Comparison of ENCODE assay signal across 9 cellular contexts in genomic region chr18:30971338-30971956, GRCh38.
DNase-seq lines count a peak whose midpoint lies in the region; ATAC-seq, FAIRE-seq and TF ChIP-seq lines count a peak whose summit lies in the region.
"Had no signal": no experiment of that assay in that cellular context is flagged by ENCODE, and none has a peak within 500 bp of the region (broad histone marks: within the 10 kb centered on the region; RNA-seq: fewer than 3 reads in every experiment).

No MANE protein-coding gene starts in this region.

- intact Hi-C loops in left ventricle myocardium inferior (cut with micrococcal nuclease) (no loop called here), left cardiac atrium (cut with DNase I) (loop anchor here in 1 of 2 donors (10.0 kb wide), 1 partner anchor 1097 kb away; no protein-coding TSS in a partner anchor)

- H3K27ac ChIP-seq in left ventricle myocardium inferior (replicated peaks) (no peak overlapping the region), H1 (ENCODE audit: low read depth, low read length) (no peak overlapping the region), parathyroid adenoma (no peak overlapping the region)

- no peak for FAIRE-seq in H1 (lab: Jason Lieb, UNC)

- H3K27me3 Mint-ChIP-seq in activated CD4-positive, alpha-beta T cell treated with anti-CD3 and anti-CD28 coated beads, Interleukin-2, amount 10 ng/mL, durations not matched to agents 7 days and 5 days: no peaks in the 10 kb centered on the region
- H3K27me3 Mint-ChIP-seq: activated naive CD8-positive, alpha-beta T cell treated with anti-CD3 and anti-CD28 coated beads, Interleukin-2, amount 10 ng/mL, durations not matched to agents 7 days and 5 days had no signal

- H2BK5ac ChIP-seq in H1 (ENCODE audit: low read depth, low read length): no peak overlapping the region

- no peak overlapping the region for H2AFZ ChIP-seq in H1 (ENCODE audit: low read length)
- no peak overlapping the region for H2AFZ ChIP-seq in parathyroid adenoma

- TF ChIP-seq EP300 in H1 (IDR thresholded peaks at IDR 0.05; ENCODE audit: borderline replicate concordance in 1 of 2, low read depth in 2 of 2, low read length in 2 of 2): no peak

- peak; percentile 41 to 48 for TF ChIP-seq RAD21 in H1 (IDR thresholded peaks at IDR 0.05 in 1 of 2, conservative IDR thresholded peaks at IDR 0.05 in 1 of 2; ENCODE audit: low read depth in 2 of 2, low read length in 2 of 2)

- no peaks in the 10 kb centered on the region for H3K23me2 ChIP-seq in H1 (ENCODE audit: low read depth, low read length)

- H3K36me3 ChIP-seq in left ventricle myocardium inferior: no peaks in the 10 kb centered on the region
- H3K36me3 ChIP-seq in H1 (ENCODE audit: control insufficient read depth in 2 of 4, insufficient read depth in 4 of 4, low read length in 3 of 4): no peaks in the 10 kb centered on the region
- H3K36me3 ChIP-seq in parathyroid adenoma (ENCODE audit: control insufficient read depth, insufficient read depth, low read length): no peaks in the 10 kb centered on the region

- ATAC-seq in left cardiac atrium (no peak), HG03060 (IDR thresholded peaks at IDR 0.05; ENCODE audit: low read depth, unreplicated experiment) (peak; percentile 56)

- no peak for TF ChIP-seq POLR2A in H1 (IDR thresholded peaks at IDR 0.05; ENCODE audit: control extremely low read depth in 1 of 2, low read depth in 2 of 2, low read length in 2 of 2)

- H2BK120ac ChIP-seq in H1 (replicated peaks; ENCODE audit: low read depth, low read length): no peak overlapping the region

- no peak overlapping the region for H3K27ac Mint-ChIP-seq in activated CD4-positive, alpha-beta T cell treated with anti-CD3 and anti-CD28 coated beads, Interleukin-2, amount 10 ng/mL, durations not matched to agents 7 days and 5 days
- H3K27ac Mint-ChIP-seq: activated naive CD8-positive, alpha-beta T cell treated with anti-CD3 and anti-CD28 coated beads, Interleukin-2, amount 10 ng/mL, durations not matched to agents 7 days and 5 days had no signal

- CTCF ChIA-PET in H1 (lab: Charles Lee; ENCODE audit: partially characterized antibody): interaction anchor here (0.6 to 1.4 kb wide), 8 partner anchors 9 to 1097 kb away, joined by 3 to 4 read pairs (median 3); no protein-coding TSS in a partner anchor
- CTCF ChIA-PET in activated CD4-positive, alpha-beta T cell treated with anti-CD3 and anti-CD28 coated beads, Interleukin-2, amount 10 ng/mL, durations not matched to agents 7 days and 5 days (lab: Charles Lee): no interaction called here

- DNase-seq in left ventricle myocardium inferior (no peak), left cardiac atrium (no peak), NCI-H774 (lab: John Stamatoyannopoulos, UW) (peak; percentile 32), H1 (ENCODE audit: low read depth in 1 of 2, low spot score in 2 of 2) (no peak)
- no peak for DNase-seq in activated CD4-positive, alpha-beta T cell treated with anti-CD3 and anti-CD28 coated beads, Interleukin-2, amount 10 ng/mL, durations not matched to agents 7 days and 5 days
- DNase-seq in activated CD4-positive, alpha-beta T cell treated with anti-CD3 and anti-CD28 coated beads, Interleukin-2, amount 50 U/mL, for 4 hours: no peak
- DNase-seq: activated naive CD8-positive, alpha-beta T cell treated with anti-CD3 and anti-CD28 coated beads, Interleukin-2, amount 10 ng/mL, durations not matched to agents 7 days and 5 days had no signal

- no peaks in the 10 kb centered on the region for H3K36me3 Mint-ChIP-seq in activated CD4-positive, alpha-beta T cell treated with anti-CD3 and anti-CD28 coated beads, Interleukin-2, amount 10 ng/mL, durations not matched to agents 7 days and 5 days (ENCODE audit: low read depth)
- H3K36me3 Mint-ChIP-seq: activated naive CD8-positive, alpha-beta T cell treated with anti-CD3 and anti-CD28 coated beads, Interleukin-2, amount 10 ng/mL, durations not matched to agents 7 days and 5 days had no signal

- H4K91ac ChIP-seq in H1 (replicated peaks; ENCODE audit: insufficient read length, low read length): no peak overlapping the region

- no peak overlapping the region for H3K18ac ChIP-seq in H1 (ENCODE audit: extremely low read depth, low read length)

- no peaks in the 10 kb centered on the region for H3K9me3 Mint-ChIP-seq in activated CD4-positive, alpha-beta T cell treated with anti-CD3 and anti-CD28 coated beads, Interleukin-2, amount 10 ng/mL, durations not matched to agents 7 days and 5 days
- H3K9me3 Mint-ChIP-seq: activated naive CD8-positive, alpha-beta T cell treated with anti-CD3 and anti-CD28 coated beads, Interleukin-2, amount 10 ng/mL, durations not matched to agents 7 days and 5 days had no signal

- no peaks in the 10 kb centered on the region for H3K27me3 ChIP-seq in left ventricle myocardium inferior (ENCODE audit: low read depth)
- H3K27me3 ChIP-seq in H1 (replicated peaks in 1 of 4; ENCODE audit: control insufficient read depth in 3 of 4, extremely low read depth in 1 of 4, insufficient read depth in 3 of 4, low read length in 3 of 4): no peaks in the 10 kb centered on the region
- H3K27me3 ChIP-seq in parathyroid adenoma (ENCODE audit: control insufficient read depth, insufficient read depth, low read length): no peaks in the 10 kb centered on the region

- no peak overlapping the region for H2BK12ac ChIP-seq in H1 (ENCODE audit: low read depth, low read length)

- H3K4me1 ChIP-seq in left ventricle myocardium inferior (no peaks in the 10 kb centered on the region), H1 (replicated peaks in 1 of 4; ENCODE audit: control insufficient read depth in 3 of 4, insufficient read depth in 4 of 4, low read length in 3 of 4) (no peaks in the 10 kb centered on the region), parathyroid adenoma (no peaks in the 10 kb centered on the region)

- H4K5ac ChIP-seq in H1 (ENCODE audit: insufficient read length, low read depth, low read length): no peak overlapping the region

- no peak overlapping the region for H2BK20ac ChIP-seq in H1 (ENCODE audit: low read length)

- no peak overlapping the region for H3K23ac ChIP-seq in H1 (ENCODE audit: insufficient read length)

- POLR2A ChIA-PET in H1 (lab: Charles Lee; ENCODE audit: partially characterized antibody): no interaction called here
- POLR2A ChIA-PET in activated CD4-positive, alpha-beta T cell treated with anti-CD3 and anti-CD28 coated beads, Interleukin-2, amount 10 ng/mL, durations not matched to agents 7 days and 5 days (lab: Charles Lee): no interaction called here

- no peak overlapping the region for H3K4me3 Mint-ChIP-seq in activated CD4-positive, alpha-beta T cell treated with anti-CD3 and anti-CD28 coated beads, Interleukin-2, amount 10 ng/mL, durations not matched to agents 7 days and 5 days
- H3K4me3 Mint-ChIP-seq: activated naive CD8-positive, alpha-beta T cell treated with anti-CD3 and anti-CD28 coated beads, Interleukin-2, amount 10 ng/mL, durations not matched to agents 7 days and 5 days had no signal

- H3K79me2 ChIP-seq in H1 (ENCODE audit: control insufficient read depth in 1 of 2, insufficient read depth in 2 of 2, low read length in 2 of 2) (no peaks in the 10 kb centered on the region), parathyroid adenoma (no peaks in the 10 kb centered on the region)

- no peak overlapping the region for H3K56ac ChIP-seq in H1 (replicated peaks; ENCODE audit: insufficient read length, low read depth, low read length)

- H3K4ac ChIP-seq in H1 (replicated peaks; ENCODE audit: insufficient read length, low read depth, low read length): no peak overlapping the region

- H2BK15ac ChIP-seq in H1 (ENCODE audit: low read length): no peak overlapping the region

- no peak overlapping the region for H3K9ac ChIP-seq in H1 (replicated peaks in 1 of 4; ENCODE audit: extremely low read depth in 1 of 4, low read depth in 3 of 4, low read length in 3 of 4)
- H3K9ac ChIP-seq in parathyroid adenoma: no peak overlapping the region

- H3K4me1 Mint-ChIP-seq in activated CD4-positive, alpha-beta T cell treated with anti-CD3 and anti-CD28 coated beads, Interleukin-2, amount 10 ng/mL, durations not matched to agents 7 days and 5 days: no peaks in the 10 kb centered on the region
- H3K4me1 Mint-ChIP-seq: activated naive CD8-positive, alpha-beta T cell treated with anti-CD3 and anti-CD28 coated beads, Interleukin-2, amount 10 ng/mL, durations not matched to agents 7 days and 5 days had no signal

- no peaks in the 10 kb centered on the region for H3K9me3 ChIP-seq in left ventricle myocardium inferior (replicated peaks)
- no peaks in the 10 kb centered on the region for H3K9me3 ChIP-seq in H1 (ENCODE audit: insufficient read depth in 2 of 2, low read depth in 1 of 2, low read length in 1 of 2)
- no peaks in the 10 kb centered on the region for H3K9me3 ChIP-seq in parathyroid adenoma (ENCODE audit: control insufficient read depth, low read length)

- H3K79me1 ChIP-seq in H1 (ENCODE audit: low read depth, low read length): no peaks in the 10 kb centered on the region

- WGBS in H1 (ENCODE audit: extremely low coverage in 1 of 2, insufficient coverage in 1 of 2, insufficient read length in 1 of 2, insufficient replicate concordance in 2 of 2, low coverage in 1 of 2, low lambda C conversion rate in 2 of 2, missing lambda C conversion rate in 1 of 2), 2 experiments: 19% methylated on average over 1 of the region's 1 CpG; no CpG with 5 or more reads in 1 of the 2 experiments

- H2AK5ac ChIP-seq in H1 (ENCODE audit: low read depth, low read length): no peak overlapping the region

- H3K4me2 ChIP-seq in H1 (ENCODE audit: insufficient read depth in 1 of 2, low read depth in 2 of 2, low read length in 2 of 2): no peak overlapping the region
- H3K4me2 ChIP-seq in parathyroid adenoma (ENCODE audit: low read length): no peak overlapping the region

- H3K14ac ChIP-seq in H1 (ENCODE audit: insufficient read length): no peak overlapping the region

- H3K4me3 ChIP-seq in left ventricle myocardium inferior (no peak overlapping the region), H1 (ENCODE audit: extremely low read depth in 1 of 4, insufficient read depth in 2 of 4, low read depth in 3 of 4, low read length in 4 of 4) (no peak overlapping the region), parathyroid adenoma (ENCODE audit: low read depth, low read length) (no peak overlapping the region)

- peak; percentile 68 for TF ChIP-seq CTCF in left ventricle myocardium inferior (IDR thresholded peaks at IDR 0.05; ENCODE audit: borderline replicate concordance)
- peak in 2 of 3 experiments; percentile 16 to 34; a peak in 2 of 4 replicates for TF ChIP-seq CTCF in H1 (IDR thresholded peaks at IDR 0.05; ENCODE audit: control extremely low read depth in 1 of 3, insufficient read depth in 1 of 3, low read depth in 1 of 3, low read length in 3 of 3)
- peak; percentile 72 for TF ChIP-seq CTCF in parathyroid adenoma (IDR thresholded peaks at IDR 0.05)

- no peak overlapping the region for H4K8ac ChIP-seq in H1 (ENCODE audit: extremely low read depth, insufficient read depth, low read length)

- no peaks in the 10 kb centered on the region for H4K20me1 ChIP-seq in H1 (replicated peaks in 1 of 2; ENCODE audit: control insufficient read depth in 1 of 2, insufficient read depth in 2 of 2, low read length in 2 of 2)

TF ChIP-seq in H1, 55 proteins besides CTCF, POLR2A, EP300 and RAD21 (continues in another document):
- TF ChIP-seq MAFK (IDR thresholded peaks at IDR 0.05; ENCODE audit: low read depth, low read length): no peak
- TF ChIP-seq BCL11A (IDR thresholded peaks at IDR 0.05; ENCODE audit: low read depth in 2 of 2, low read length in 2 of 2): no peak
- TF ChIP-seq GTF2F1 (IDR thresholded peaks at IDR 0.05; ENCODE audit: borderline replicate concordance, low read depth, low read length): no peak
